9 cellular contexts compared by ENCODE assay signal in the genomic region with DNA sequence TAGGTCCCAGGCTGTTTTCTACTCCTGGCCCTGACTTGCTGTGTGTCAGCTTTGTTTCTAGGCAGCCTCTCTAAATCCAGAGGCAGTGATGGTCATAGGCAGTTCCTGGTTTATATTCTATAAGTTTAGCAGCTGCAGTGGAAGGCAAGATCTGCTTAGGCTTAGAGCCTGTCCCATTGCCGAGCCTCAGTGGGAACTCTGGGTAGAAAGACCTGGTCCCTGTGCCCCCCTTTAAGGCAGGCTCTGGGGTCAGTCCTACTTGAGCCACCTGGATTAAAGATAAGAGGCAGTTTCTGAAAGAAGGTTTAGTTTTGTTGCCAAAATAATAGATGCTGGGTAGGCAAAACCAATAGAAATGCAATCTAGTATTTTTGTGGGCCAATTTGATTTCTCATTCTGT. TPM values are rescaled to one million over a fixed set of nuclear protein-coding genes. Genes with fewer than 3 reads are reported as not detected.
DNase-seq lines count a peak whose midpoint lies in the region; ATAC-seq, FAIRE-seq and TF ChIP-seq lines count a peak whose summit lies in the region.
"Had no signal": no experiment of that assay in that cellular context is flagged by ENCODE, and none has a peak within 500 bp of the region (broad histone marks: within the 10 kb centered on the region; RNA-seq: fewer than 3 reads in every experiment).

No MANE protein-coding gene starts in this region.

- H3K4me1 ChIP-seq in SJSA1 (replicated peaks): peaks cover 27% of the 10 kb centered on the region
- H3K4me1 ChIP-seq in endothelial cell of umbilical vein (ENCODE audit: control insufficient read depth, extremely low read depth, insufficient read depth, low read length): peaks cover 30% of the 10 kb centered on the region

- peak overlapping the region; percentile 57 for H3K4me2 ChIP-seq in endothelial cell of umbilical vein (ENCODE audit: insufficient read depth, low read length)

- H3K27me3 ChIP-seq in SJSA1 (replicated peaks): no peaks in the 10 kb centered on the region
- no peaks in the 10 kb centered on the region for H3K27me3 ChIP-seq in endothelial cell of umbilical vein (ENCODE audit: control insufficient read depth in 2 of 2, insufficient read depth in 2 of 2, low read length in 2 of 2)

- no peak for ATAC-seq in GM21786 (IDR thresholded peaks at IDR 0.05; ENCODE audit: unreplicated experiment)
- ATAC-seq in HG03571 (IDR thresholded peaks at IDR 0.05; ENCODE audit: unreplicated experiment): no peak

- H3K9me3 ChIP-seq in SJSA1 (replicated peaks) (no peaks in the 10 kb centered on the region), endothelial cell of umbilical vein (replicated peaks; ENCODE audit: control insufficient read depth, insufficient read depth, low read length) (no peaks in the 10 kb centered on the region)

- TF ChIP-seq CTCF in Calu3 (IDR thresholded peaks at IDR 0.05; ENCODE audit: unreplicated experiment): no peak
- no peak for TF ChIP-seq CTCF in endothelial cell of umbilical vein (IDR thresholded peaks at IDR 0.05; ENCODE audit: extremely low read depth in 1 of 2, insufficient read depth in 1 of 2, low read depth in 1 of 2, low read length in 2 of 2)
- TF ChIP-seq CTCF in osteocyte (IDR thresholded peaks at IDR 0.05): no peak

- H3K9ac ChIP-seq in endothelial cell of umbilical vein (replicated peaks; ENCODE audit: extremely low read depth, insufficient read depth, low read length): peak overlapping the region; percentile 36

- DNase-seq in Calu3 (no peak), SJSA1 (ENCODE audit: low read depth in 1 of 2, low spot score in 2 of 2) (no peak), endothelial cell of umbilical vein (ENCODE audit: low read depth, low spot score) (no peak), osteocyte (ENCODE audit: extremely low spot score, unreplicated experiment) (no peak), GOT3 (lab: John Stamatoyannopoulos, UW) (no peak), 8988T (no peak)
- DNase-seq: kidney had no signal

- peak overlapping the region; percentile 46 for H3K27ac ChIP-seq in SJSA1
- peak overlapping the region; percentile 83 for H3K27ac ChIP-seq in endothelial cell of umbilical vein (ENCODE audit: insufficient read depth, low read depth, low read length)

- H3K36me3 Mint-ChIP-seq in Calu3 (ENCODE audit: insufficient read depth, unreplicated experiment): peaks cover 59% of the 10 kb centered on the region
- peaks cover 41% of the 10 kb centered on the region for H3K36me3 Mint-ChIP-seq in osteocyte (ENCODE audit: unreplicated experiment)

- POLR2A ChIA-PET in endothelial cell of umbilical vein (lab: Charles Lee): interaction anchor here (2.3 kb wide), 1 partner anchor 13 kb away, joined by 8 read pairs; a partner anchor contains a TSS

- intact Hi-C loops in Calu3 (cut with micrococcal nuclease; ENCODE audit: unreplicated experiment) (no loop called here), endothelial cell of umbilical vein (cut with micrococcal nuclease) (loop anchor here (1.0 to 5.0 kb wide), 6 partner anchors 14 to 158 kb away; a partner anchor contains a TSS)

- no peak overlapping the region for H2AFZ ChIP-seq in endothelial cell of umbilical vein (ENCODE audit: low read depth, low read length)

- no peak for TF ChIP-seq POLR2A in endothelial cell of umbilical vein (IDR thresholded peaks at IDR 0.05; ENCODE audit: low read depth, low read length)

- peak overlapping the region; percentile 26 for H3K4me3 Mint-ChIP-seq in Calu3 (ENCODE audit: low read depth, unreplicated experiment)
- H3K4me3 Mint-ChIP-seq in osteocyte (ENCODE audit: unreplicated experiment): no peak overlapping the region

- H3K27me3 Mint-ChIP-seq in Calu3 (ENCODE audit: unreplicated experiment) (no peaks in the 10 kb centered on the region), osteocyte (ENCODE audit: unreplicated experiment) (no peaks in the 10 kb centered on the region)

- H3K9me3 Mint-ChIP-seq in Calu3 (ENCODE audit: low read depth, unreplicated experiment) (no peaks in the 10 kb centered on the region), osteocyte (ENCODE audit: unreplicated experiment) (no peaks in the 10 kb centered on the region)

- peaks cover 2% of the 10 kb centered on the region for H3K9me1 ChIP-seq in endothelial cell of umbilical vein (replicated peaks; ENCODE audit: control insufficient read depth, extremely low read depth, insufficient read depth, low read length)

- no peaks in the 10 kb centered on the region for H4K20me1 ChIP-seq in endothelial cell of umbilical vein (replicated peaks; ENCODE audit: control insufficient read depth, extremely low read depth, insufficient read depth, low read length)

- H3K27ac Mint-ChIP-seq in Calu3 (ENCODE audit: unreplicated experiment): peak overlapping the region; percentile 85
- H3K27ac Mint-ChIP-seq in osteocyte (ENCODE audit: unreplicated experiment): peak overlapping the region; percentile 86

- H3K36me3 ChIP-seq in SJSA1 (peaks cover 51% of the 10 kb centered on the region), endothelial cell of umbilical vein (ENCODE audit: control insufficient read depth in 2 of 2, extremely low read depth in 1 of 2, insufficient read depth in 2 of 2, low read length in 2 of 2) (peaks cover 0 to 7% of the 10 kb centered on the region in 2 experiments)

- FAIRE-seq in endothelial cell of umbilical vein (lab: Jason Lieb, UNC): no peak
- FAIRE-seq: kidney had no signal

- BruUV-seq in Calu3 (replicated peaks; lab: Mats Ljungman, UMichigan) (no TSS peak), endothelial cell of umbilical vein (replicated peaks; lab: Mats Ljungman, UMichigan) (no TSS peak)

- no peaks in the 10 kb centered on the region for H3K79me2 ChIP-seq in endothelial cell of umbilical vein (ENCODE audit: control insufficient read depth, insufficient read depth, low read length)

- H3K4me1 Mint-ChIP-seq in Calu3 (ENCODE audit: low read depth, unreplicated experiment): peaks cover 15% of the 10 kb centered on the region
- H3K4me1 Mint-ChIP-seq in osteocyte (ENCODE audit: unreplicated experiment): peaks cover 25% of the 10 kb centered on the region

- CTCF ChIA-PET in Calu3 (lab: Charles Lee): interaction anchor here (1.0 to 1.8 kb wide), 5 partner anchors 10 to 145 kb away, joined by 3 to 19 read pairs (median 5); a partner anchor contains a TSS
- CTCF ChIA-PET in endothelial cell of umbilical vein (lab: Charles Lee): interaction anchor here (0.5 to 2.1 kb wide), 27 partner anchors 10 to 172 kb away, joined by 3 to 31 read pairs (median 5); a partner anchor contains a TSS

- no peak overlapping the region for H3K4me3 ChIP-seq in SJSA1
- no peak overlapping the region for H3K4me3 ChIP-seq in endothelial cell of umbilical vein (replicated peaks in 1 of 3; ENCODE audit: insufficient read depth in 1 of 3, low read depth in 1 of 3, low read length in 3 of 3)

- dilution Hi-C loops in endothelial cell of umbilical vein (cut with MboI; ENCODE audit: extremely low pct_ligation_motif_present, low sequenced_read_pairs): no loop called here

TF ChIP-seq in endothelial cell of umbilical vein, 7 proteins besides CTCF, POLR2A, EP300 and RAD21:
- TF ChIP-seq MYC (IDR thresholded peaks at IDR 0.05; ENCODE audit: low read depth, low read length) (no peak), EZH2 (IDR thresholded peaks at IDR 0.05; ENCODE audit: borderline replicate concordance, low read depth, low read length, severe bottlenecking) (no peak), POLR2AphosphoS5 (IDR thresholded peaks at IDR 0.05; ENCODE audit: insufficient read depth, low read depth, low read length) (no peak), GATA2 (IDR thresholded peaks at IDR 0.05; ENCODE audit: insufficient read depth, insufficient read length, low read depth, low read length) (no peak), JUN (IDR thresholded peaks at IDR 0.05; ENCODE audit: borderline replicate concordance, insufficient read depth, insufficient read length, low read depth) (no peak), FOS (IDR thresholded peaks at IDR 0.05; ENCODE audit: borderline replicate concordance, insufficient read depth, low read length) (no peak)
- TF ChIP-seq, protein P1, sequence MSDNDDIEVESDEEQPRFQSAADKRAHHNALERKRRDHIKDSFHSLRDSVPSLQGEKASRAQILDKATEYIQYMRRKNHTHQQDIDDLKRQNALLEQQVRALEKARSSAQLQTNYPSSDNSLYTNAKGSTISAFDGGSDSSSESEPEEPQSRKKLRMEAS (IDR thresholded peaks at IDR 0.05; ENCODE audit: insufficient read depth, insufficient read length): no peak

RNA-seq across cellular contexts. Expression of a gene that starts 13.6 kb away (rescaled TPM):
- total RNA-seq in Calu3 (2022) (98.7 and 115 TPM in 2 replicates), endothelial cell of umbilical vein (27.8 and 28.6 TPM in 2 replicates), osteocyte (25.4 and 30.5 TPM in 2 replicates)
- total RNA-seq in SJSA1 (2014; rRNA removed; shearing (Covaris generic)): 36.0 and 41.4 TPM in 2 replicates
- polyA plus RNA-seq in endothelial cell of umbilical vein: 25.7 and 27.9 TPM in 2 replicates
- polyA plus RNA-seq in endothelial cell of umbilical vein (2011; cell fraction: cytosol; rRNA removed): 19.8 and 20.2 TPM in 2 replicates
- polyA plus RNA-seq in endothelial cell of umbilical vein (2011; cell fraction: nucleus; rRNA removed): 24.2 and 27.1 TPM in 2 replicates
- polyA plus RNA-seq in endothelial cell of umbilical vein (2012): 22.5 and 26.0 TPM in 2 replicates
- 27.4 and 31.2 TPM in 2 replicates for polyA minus RNA-seq in endothelial cell of umbilical vein
- polyA minus RNA-seq in endothelial cell of umbilical vein (2011; cell fraction: cytosol; rRNA and poly(A)+ RNA removed): 28.7 TPM
- 13.0 and 20.1 TPM in 2 replicates for polyA minus RNA-seq in endothelial cell of umbilical vein (2011; cell fraction: nucleus; rRNA and poly(A)+ RNA removed)
